ENCODE assay signal across 33 cellular contexts in the genomic region with DNA sequence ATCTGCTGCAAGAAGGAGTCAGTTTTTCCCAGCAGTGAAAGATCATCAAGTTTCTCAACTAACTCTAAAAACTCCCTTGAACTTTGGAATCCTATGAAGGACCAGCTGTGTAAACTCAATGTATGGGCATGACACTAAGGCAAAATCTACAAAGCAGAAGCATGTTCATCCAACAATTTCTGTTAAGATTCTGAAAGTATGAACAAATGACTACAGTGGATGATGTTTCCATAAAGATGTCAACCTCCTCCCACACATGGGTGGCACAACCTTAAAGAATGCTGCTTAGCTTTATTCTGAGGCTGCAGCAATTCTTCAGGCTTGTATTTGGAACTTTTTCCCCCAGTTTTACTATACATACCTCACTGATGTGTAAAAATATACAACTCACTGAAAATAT. TPM values are rescaled to one million over a fixed set of nuclear protein-coding genes. Genes with fewer than 3 reads are reported as not detected.
DNase-seq lines count a peak whose midpoint lies in the region; ATAC-seq and TF ChIP-seq lines count a peak whose summit lies in the region.
"Had no signal": no experiment of that assay in that cellular context is flagged by ENCODE, and none has a peak within 500 bp of the region (broad histone marks: within the 10 kb centered on the region; RNA-seq: fewer than 3 reads in every experiment).

No MANE protein-coding gene starts in this region.

- H3K9me3 Mint-ChIP-seq in activated CD4-positive, alpha-beta T cell treated with anti-CD3 and anti-CD28 coated beads for 36 hours (ENCODE audit: low read depth), result no peaks in the 10 kb centered on the region
- H3K9me3 Mint-ChIP-seq in endothelial cell (ENCODE audit: unreplicated experiment), result no peaks in the 10 kb centered on the region
- H3K9me3 Mint-ChIP-seq in nephron, result no peaks in the 10 kb centered on the region
- H3K9me3 Mint-ChIP-seq: activated naive CD8-positive, alpha-beta T cell treated with anti-CD3 and anti-CD28 coated beads, Interleukin-2, amount 10 ng/mL, durations not matched to agents 7 days and 5 days; brain; CD4-positive, alpha-beta T cell; memory B cell had no signal

- H3F3A ChIP-seq in GM23248 (ENCODE audit: insufficient read depth), result peaks cover 48% of the 10 kb centered on the region

- in situ Hi-C loops in GM23248 (cut with MboI) (no loop called here), brain microvascular endothelial cell (cut with HindIII; ENCODE audit: low pct_ligation_motif_present, low sequenced_read_pairs) (no loop called here), mammary epithelial cell (cut with MboI; ENCODE audit: low sequenced_read_pairs in 2 of 2) (no loop called here)

- intact Hi-C loops in activated CD4-positive, alpha-beta T cell treated with anti-CD3 and anti-CD28 coated beads for 36 hours (cut with DNase I, micrococcal nuclease), result no loop called here
- intact Hi-C loops in mammary epithelial cell (cut with micrococcal nuclease), result no loop called here

- CTCF ChIA-PET in activated CD4-positive, alpha-beta T cell treated with anti-CD3 and anti-CD28 coated beads for 36 hours (lab: Charles Lee), result interaction anchor here (1.2 kb wide), 2 partner anchors 9 to 19 kb away, joined by 3 to 5 read pairs; no protein-coding TSS in a partner anchor
- CTCF ChIA-PET in mammary epithelial cell (lab: Charles Lee; ENCODE audit: low non-redundant PET), result no interaction called here

- H2AFZ ChIP-seq in GM23248, result no peak overlapping the region
- H2AFZ ChIP-seq in mammary epithelial cell (ENCODE audit: low read depth, low read length), result no peak overlapping the region

- no TSS peak for BruUV-seq in mammary epithelial cell (replicated peaks; lab: Mats Ljungman, UMichigan)

- dilution Hi-C loops in mammary epithelial cell (cut with HindIII; ENCODE audit: low sequenced_read_pairs), result no loop called here

- H3K4me1 Mint-ChIP-seq in activated CD4-positive, alpha-beta T cell treated with anti-CD3 and anti-CD28 coated beads for 36 hours, result peaks cover 16% of the 10 kb centered on the region
- H3K4me1 Mint-ChIP-seq in endothelial cell (ENCODE audit: unreplicated experiment) (no peaks in the 10 kb centered on the region), nephron (no peaks in the 10 kb centered on the region)
- H3K4me1 Mint-ChIP-seq: activated naive CD8-positive, alpha-beta T cell treated with anti-CD3 and anti-CD28 coated beads, Interleukin-2, amount 10 ng/mL, durations not matched to agents 7 days and 5 days; brain had no signal

- TF ChIP-seq CTCF in endothelial cell (IDR thresholded peaks at IDR 0.05; ENCODE audit: unreplicated experiment) (no peak), nephron (IDR thresholded peaks at IDR 0.05; ENCODE audit: unreplicated experiment in 3 of 3) (no peak), brain microvascular endothelial cell (IDR thresholded peaks at IDR 0.05; ENCODE audit: low read depth, low read length, missing control alignments) (no peak), mammary epithelial cell (conservative IDR thresholded peaks at IDR 0.05 in 1 of 2, IDR thresholded peaks at IDR 0.05 in 1 of 2; ENCODE audit: extremely low read depth in 1 of 2, insufficient read depth in 1 of 2, low read depth in 1 of 2, low read length in 2 of 2) (no peak)

- H3K4me1 ChIP-seq in GM23248 (ENCODE audit: insufficient read depth) (peaks cover 32% of the 10 kb centered on the region), mammary epithelial cell (ENCODE audit: insufficient read depth, low read length) (no peaks in the 10 kb centered on the region)
- H3K4me1 ChIP-seq: gastroesophageal sphincter, Peyer's patch, sigmoid colon, vagina had no signal

- H3K9ac ChIP-seq in GM23248 (peak overlapping the region; percentile 74), mammary epithelial cell (ENCODE audit: insufficient read depth, low read length) (no peak overlapping the region)

- peak overlapping the region; percentile 60 for H3K27ac Mint-ChIP-seq in activated CD4-positive, alpha-beta T cell treated with anti-CD3 and anti-CD28 coated beads for 36 hours
- H3K27ac Mint-ChIP-seq in endothelial cell (ENCODE audit: unreplicated experiment) (peak overlapping the region; percentile 43), nephron (peak overlapping the region in 2 of 3 experiments; percentile 65 to 85)
- H3K27ac Mint-ChIP-seq: activated naive CD8-positive, alpha-beta T cell treated with anti-CD3 and anti-CD28 coated beads, Interleukin-2, amount 10 ng/mL, durations not matched to agents 7 days and 5 days; CD4-positive, alpha-beta T cell; memory B cell; progenitor cell of endocrine pancreas had no signal

- H3K4me3 Mint-ChIP-seq in activated CD4-positive, alpha-beta T cell treated with anti-CD3 and anti-CD28 coated beads for 36 hours, result no peak overlapping the region
- no peak overlapping the region for H3K4me3 Mint-ChIP-seq in endothelial cell (ENCODE audit: unreplicated experiment)
- H3K4me3 Mint-ChIP-seq in nephron, result no peak overlapping the region
- H3K4me3 Mint-ChIP-seq: activated naive CD8-positive, alpha-beta T cell treated with anti-CD3 and anti-CD28 coated beads, Interleukin-2, amount 10 ng/mL, durations not matched to agents 7 days and 5 days; brain; CD4-positive, alpha-beta T cell; memory B cell had no signal

- peak overlapping the region; percentile 89 for H3K27ac ChIP-seq in GM23248
- H3K27ac ChIP-seq in brain microvascular endothelial cell, result no peak overlapping the region
- H3K27ac ChIP-seq in mammary epithelial cell (ENCODE audit: insufficient read depth, low read depth, low read length), result no peak overlapping the region
- H3K27ac ChIP-seq: 22Rv1, epithelial cell of prostate, gastroesophageal sphincter, neutrophil, Peyer's patch, sigmoid colon, thoracic aorta, vagina had no signal

- H3K79me2 ChIP-seq in GM23248 (ENCODE audit: insufficient read depth) (peaks cover 33% of the 10 kb centered on the region), mammary epithelial cell (ENCODE audit: insufficient read depth, low read length) (peaks cover 7% of the 10 kb centered on the region)

- H3K4me3 ChIP-seq in GM23248 (peak overlapping the region; percentile 41), brain microvascular endothelial cell (ENCODE audit: low read depth, low read length) (no peak overlapping the region), mammary epithelial cell (replicated peaks in 1 of 3; ENCODE audit: insufficient read depth in 1 of 3, low read depth in 2 of 3, low read length in 3 of 3) (no peak overlapping the region)
- H3K4me3 ChIP-seq: gastroesophageal sphincter, Peyer's patch, sigmoid colon, thoracic aorta, vagina had no signal

- H3K9me2 ChIP-seq in GM23248 (ENCODE audit: insufficient read depth), result no peaks in the 10 kb centered on the region

- POLR2A ChIA-PET in activated CD4-positive, alpha-beta T cell treated with anti-CD3 and anti-CD28 coated beads for 36 hours (lab: Charles Lee), result no interaction called here

- no peaks in the 10 kb centered on the region for H4K20me1 ChIP-seq in GM23248 (ENCODE audit: insufficient read depth)
- no peaks in the 10 kb centered on the region for H4K20me1 ChIP-seq in mammary epithelial cell (ENCODE audit: insufficient read depth, low read length)

- ATAC-seq in activated CD4-positive, alpha-beta T cell treated with anti-CD3 and anti-CD28 coated beads for 36 hours, result no peak
- ATAC-seq: gastroesophageal sphincter had no signal

- H3K27me3 Mint-ChIP-seq in activated CD4-positive, alpha-beta T cell treated with anti-CD3 and anti-CD28 coated beads for 36 hours, result no peaks in the 10 kb centered on the region
- H3K27me3 Mint-ChIP-seq in endothelial cell (ENCODE audit: unreplicated experiment), result peaks cover 2% of the 10 kb centered on the region
- H3K27me3 Mint-ChIP-seq in nephron (ENCODE audit: low read depth), result no peaks in the 10 kb centered on the region
- H3K27me3 Mint-ChIP-seq: activated naive CD8-positive, alpha-beta T cell treated with anti-CD3 and anti-CD28 coated beads, Interleukin-2, amount 10 ng/mL, durations not matched to agents 7 days and 5 days; brain; CD4-positive, alpha-beta T cell; memory B cell; progenitor cell of endocrine pancreas had no signal

- H3K4me2 ChIP-seq in GM23248 (ENCODE audit: unreplicated experiment) (peak overlapping the region; percentile 66), mammary epithelial cell (ENCODE audit: insufficient read depth, low read depth, low read length) (no peak overlapping the region)

- H3K36me3 Mint-ChIP-seq in activated CD4-positive, alpha-beta T cell treated with anti-CD3 and anti-CD28 coated beads for 36 hours (ENCODE audit: low read depth), result peaks cover 52% of the 10 kb centered on the region
- peaks cover 12% of the 10 kb centered on the region for H3K36me3 Mint-ChIP-seq in endothelial cell (ENCODE audit: low read depth, unreplicated experiment)
- H3K36me3 Mint-ChIP-seq in nephron (ENCODE audit: low read depth), result peaks cover 73% of the 10 kb centered on the region

- DNase-seq in activated CD4-positive, alpha-beta T cell treated with anti-CD3 and anti-CD28 coated beads for 36 hours, result no peak
- DNase-seq in activated CD4-positive, alpha-beta T cell treated with anti-CD3 and anti-CD28 coated beads, Interleukin-2, amount 50 U/mL, for 1 hour, result no peak
- DNase-seq in GM23248 (peak; percentile 83), endothelial cell (ENCODE audit: low spot score) (no peak), DMS53 treated with DMSO at 0.1 percent for 48 hours (lab: John Stamatoyannopoulos, UW; ENCODE audit: unreplicated experiment) (no peak), brain microvascular endothelial cell (no peak), mammary epithelial cell (no peak)
- DNase-seq: activated effector memory CD4-positive, alpha-beta T cell treated with Interleukin-2 at 50 U/mL for 16 hours; activated naive CD8-positive, alpha-beta T cell treated with anti-CD3 and anti-CD28 coated beads, Interleukin-2, amount 10 ng/mL, durations not matched to agents 7 days and 5 days; AML-193; CD4-positive, alpha-beta T cell; effector CD4-positive, alpha-beta T cell; hippocampal formation; NCI-H1105; NCI-H2029; NCI-H2227 treated with DMSO at 0.1 percent for 48 hours; NCI-H526 treated with DMSO at 0.1 percent for 48 hours; Peyer's patch; SIG-M5; sigmoid colon; stimulated activated naive CD4-positive, alpha-beta T cell; SW 1271; T1000 had no signal

- H3K27me3 ChIP-seq in GM23248 (replicated peaks; ENCODE audit: insufficient read depth) (no peaks in the 10 kb centered on the region), brain microvascular endothelial cell (replicated peaks) (no peaks in the 10 kb centered on the region), mammary epithelial cell (ENCODE audit: insufficient read depth, low read length) (no peaks in the 10 kb centered on the region)
- H3K27me3 ChIP-seq: gastroesophageal sphincter, neutrophil, Peyer's patch, sigmoid colon, vagina had no signal

- H3K36me3 ChIP-seq in GM23248 (ENCODE audit: low read depth) (peaks cover 38% of the 10 kb centered on the region), brain microvascular endothelial cell (replicated peaks) (peaks cover 49% of the 10 kb centered on the region), mammary epithelial cell (ENCODE audit: insufficient read depth, low read length) (peaks cover 33% of the 10 kb centered on the region)

- H3K9me3 ChIP-seq in GM23248 (ENCODE audit: low read depth), result no peaks in the 10 kb centered on the region
- no peaks in the 10 kb centered on the region for H3K9me3 ChIP-seq in mammary epithelial cell (replicated peaks; ENCODE audit: insufficient read depth, low read length)
- H3K9me3 ChIP-seq: gastroesophageal sphincter, neutrophil, Peyer's patch, sigmoid colon, thoracic aorta, vagina had no signal

RNA-seq across cellular contexts. Expression of a gene that starts 47.2 kb away (rescaled TPM):
- total RNA-seq in activated CD4-positive, alpha-beta T cell treated with anti-CD3 and anti-CD28 coated beads for 36 hours, result 10 to 100 TPM; 58.6 to 76.3 TPM
- 16.9 and 36.9 TPM in 2 replicates for total RNA-seq in GM23248 (2014; rRNA removed; shearing (Covaris generic))
- 39.3 and 43.8 TPM in 2 replicates for polyA plus RNA-seq in GM23248 (2016; fragmentation: Nextera tagmentation; extraction: Ambion mirVana)
- 52.1 TPM for total RNA-seq in endothelial cell (ENCODE audit: unreplicated experiment)
- 10 to 100 TPM; 31.5 to 43.7 TPM for total RNA-seq in mammary epithelial cell
- polyA plus RNA-seq in mammary epithelial cell, result 21.4 TPM
- 35.2 TPM for polyA minus RNA-seq in mammary epithelial cell
